Comparison of ENCODE assay signal across 13 cellular contexts in genomic region chr17:74356640-74357465, GRCh38. TPM values are rescaled to one million over a fixed set of nuclear protein-coding genes. Genes with fewer than 3 reads are reported as not detected.
DNase-seq lines count a peak whose midpoint lies in the region; ATAC-seq, FAIRE-seq and TF ChIP-seq lines count a peak whose summit lies in the region.
"Had no signal": no experiment of that assay in that cellular context is flagged by ENCODE, and none has a peak within 500 bp of the region (broad histone marks: within the 10 kb centered on the region; RNA-seq: fewer than 3 reads in every experiment).

No MANE protein-coding gene starts in this region.

- H4K20me1 ChIP-seq in H9 (ENCODE audit: control insufficient read depth, insufficient read depth, insufficient read length) (no peaks in the 10 kb centered on the region), H1 (replicated peaks in 1 of 2; ENCODE audit: control insufficient read depth in 1 of 2, insufficient read depth in 2 of 2, low read length in 2 of 2) (no peaks in the 10 kb centered on the region)

- DNase-seq in A673 (ENCODE audit: low spot score), result peak; percentile 33
- DNase-seq in H9, result peak; percentile 65
- DNase-seq in H1 (ENCODE audit: low read depth in 1 of 2, low spot score in 2 of 2), result no peak
- no peak for DNase-seq in T-helper 9 cell
- DNase-seq in KG1 (lab: John Stamatoyannopoulos, UW), result no peak
- DNase-seq in DMS79 (lab: John Stamatoyannopoulos, UW), result no peak
- DNase-seq: GOT3, NCI-H187 treated with DMSO at 0.1 percent for 48 hours, ovary had no signal

- peak overlapping the region in 1 of 2 experiments; percentile 50; a peak in 2 of 5 replicates for H3K4me3 Mint-ChIP-seq in H9
- H3K4me3 Mint-ChIP-seq: central memory CD8-positive, alpha-beta T cell had no signal

- H3K9me3 Mint-ChIP-seq in H9, result no peaks in the 10 kb centered on the region; a peak in 1 of 5 replicates
- H3K9me3 Mint-ChIP-seq: central memory CD8-positive, alpha-beta T cell had no signal

- no TSS peak for BruUV-seq in A673 (replicated peaks; lab: Mats Ljungman, UMichigan)

- TF ChIP-seq CTCF in A673 (conservative IDR thresholded peaks at IDR 0.05; ENCODE audit: low read depth, low read length) (0 out of 2 replicates have a peak, but pooled peaks have one; percentile 13), H9 (conservative IDR thresholded peaks at IDR 0.05) (no peak), H1 (IDR thresholded peaks at IDR 0.05; ENCODE audit: control extremely low read depth in 1 of 3, insufficient read depth in 1 of 3, low read depth in 1 of 3, low read length in 3 of 3) (no peak)

- POLR2A ChIA-PET in A673 (lab: Charles Lee; ENCODE audit: low non-redundant PET) (no interaction called here), H1 (lab: Charles Lee; ENCODE audit: partially characterized antibody) (interaction anchor here (1.0 to 1.4 kb wide), 2 partner anchors 48 to 53 kb away, joined by 3 read pairs; no protein-coding TSS in a partner anchor)

- H3K14ac ChIP-seq in H9 (ENCODE audit: insufficient read depth, low read length) (no peak overlapping the region), H1 (ENCODE audit: insufficient read length) (no peak overlapping the region)

- H2BK12ac ChIP-seq in H9 (ENCODE audit: insufficient read length, low read depth, low read length) (no peak overlapping the region), H1 (ENCODE audit: low read depth, low read length) (no peak overlapping the region)

- H3K23me2 ChIP-seq in H9 (ENCODE audit: insufficient read length, low read depth, low read length, poor library complexity, severe bottlenecking) (peaks cover 3% of the 10 kb centered on the region), H1 (ENCODE audit: low read depth, low read length) (peaks cover 2% of the 10 kb centered on the region; the same call in 1 of the 2 replicates)

- H3K4me3 ChIP-seq in A673 (ENCODE audit: low read depth, low read length, poor library complexity, severe bottlenecking) (peak overlapping the region; percentile 26), H1 (ENCODE audit: extremely low read depth in 1 of 4, insufficient read depth in 2 of 4, low read depth in 3 of 4, low read length in 4 of 4) (no peak overlapping the region), mesodermal cell (ENCODE audit: extremely low read depth, insufficient read depth, low read length, poor library complexity, severe bottlenecking) (peak overlapping the region; percentile 19)
- H3K4me3 ChIP-seq: ovary, SJSA1 had no signal

- no CpG with 5 or more reads among the region's 105 CpGs for WGBS in H9 (ENCODE audit: extremely low coverage, insufficient read length, low lambda C conversion rate)
- WGBS in H1 (ENCODE audit: extremely low coverage in 1 of 2, insufficient coverage in 1 of 2, insufficient read length in 1 of 2, insufficient replicate concordance in 2 of 2, low coverage in 1 of 2, low lambda C conversion rate in 2 of 2, missing lambda C conversion rate in 1 of 2), 2 experiments, result 86% methylated on average over 79 of the region's 105 CpGs; no CpG with 5 or more reads in 1 of the 2 experiments
- WGBS in mesodermal cell (ENCODE audit: insufficient coverage in 2 of 2), 2 experiments, result 6% methylated on average over 90 to 105 of the region's 105 CpGs

- no peak overlapping the region for H3K4ac ChIP-seq in H9 (ENCODE audit: low read depth, low read length)
- no peak overlapping the region for H3K4ac ChIP-seq in H1 (replicated peaks; ENCODE audit: insufficient read length, low read depth, low read length)

- no peak for TF ChIP-seq POLR2A in H1 (IDR thresholded peaks at IDR 0.05; ENCODE audit: control extremely low read depth in 1 of 2, low read depth in 2 of 2, low read length in 2 of 2)

- no peak overlapping the region for H3K56ac ChIP-seq in H9 (ENCODE audit: insufficient read length, low read depth, low read length)
- no peak overlapping the region for H3K56ac ChIP-seq in H1 (replicated peaks; ENCODE audit: insufficient read length, low read depth, low read length)

- FAIRE-seq in H1 (lab: Jason Lieb, UNC), result no peak

- H3K79me1 ChIP-seq in H9 (ENCODE audit: insufficient read depth, low read depth, low read length, poor library complexity, severe bottlenecking) (no peaks in the 10 kb centered on the region), H1 (ENCODE audit: low read depth, low read length) (no peaks in the 10 kb centered on the region)

- H2BK15ac ChIP-seq in H9 (ENCODE audit: low read depth, low read length) (no peak overlapping the region), H1 (ENCODE audit: low read length) (no peak overlapping the region)

- no peak overlapping the region for H4K5ac ChIP-seq in H9 (ENCODE audit: insufficient read length, low read depth, low read length)
- H4K5ac ChIP-seq in H1 (ENCODE audit: insufficient read length, low read depth, low read length), result no peak overlapping the region

- H2BK20ac ChIP-seq in H9 (ENCODE audit: low read depth, low read length, poor library complexity, severe bottlenecking) (no peak overlapping the region), H1 (ENCODE audit: low read length) (no peak overlapping the region)

- peaks cover 13 to 32% of the 10 kb centered on the region in 2 experiments for H3K4me1 Mint-ChIP-seq in H9

- H2AK5ac ChIP-seq in H9 (ENCODE audit: insufficient read length, low read length) (no peak overlapping the region), H1 (ENCODE audit: low read depth, low read length) (no peak overlapping the region)

- H3K27me3 ChIP-seq in A673 (replicated peaks; ENCODE audit: insufficient read depth, low read depth, low read length, poor library complexity) (peaks cover 45% of the 10 kb centered on the region), H9 (ENCODE audit: insufficient read depth, low read length) (peaks cover 12% of the 10 kb centered on the region; the same call in 1 of the 2 replicates), H1 (replicated peaks in 1 of 4; ENCODE audit: control insufficient read depth in 3 of 4, extremely low read depth in 1 of 4, insufficient read depth in 3 of 4, low read length in 3 of 4) (peaks cover 16 to 33% (median 22%) of the 10 kb centered on the region in 4 experiments)
- H3K27me3 ChIP-seq: ovary had no signal

- intact Hi-C loops in A673 (cut with micrococcal nuclease; ENCODE audit: unreplicated experiment), result loop anchor here (10.0 kb wide), 1 partner anchor 52 kb away; no protein-coding TSS in a partner anchor

- CTCF ChIA-PET in A673 (lab: Charles Lee) (interaction anchor here (0.5 to 1.2 kb wide), 3 partner anchors 11 to 123 kb away, joined by 3 to 5 read pairs (median 4); no protein-coding TSS in a partner anchor), H1 (lab: Charles Lee; ENCODE audit: partially characterized antibody) (interaction anchor here (0.9 to 3.3 kb wide), 13 partner anchors 9 to 61 kb away, joined by 3 to 18 read pairs (median 5); partner anchors contain the start of gene GPR142)

- no peak overlapping the region for H3K9ac ChIP-seq in H9 (ENCODE audit: extremely low read depth, insufficient read length, low read length)
- H3K9ac ChIP-seq in H1 (replicated peaks in 1 of 4; ENCODE audit: extremely low read depth in 1 of 4, low read depth in 3 of 4, low read length in 3 of 4), result no peak overlapping the region

- TF ChIP-seq RAD21 in H1 (IDR thresholded peaks at IDR 0.05 in 1 of 2, conservative IDR thresholded peaks at IDR 0.05 in 1 of 2; ENCODE audit: low read depth in 2 of 2, low read length in 2 of 2), result no peak

- H4K8ac ChIP-seq in H9 (replicated peaks; ENCODE audit: insufficient read length, low read depth, low read length), result no peak overlapping the region
- H4K8ac ChIP-seq in H1 (ENCODE audit: extremely low read depth, insufficient read depth, low read length), result peak overlapping the region; percentile 9

- H2BK120ac ChIP-seq in H9 (ENCODE audit: low read depth, low read length, poor library complexity, severe bottlenecking), result no peak overlapping the region
- no peak overlapping the region for H2BK120ac ChIP-seq in H1 (replicated peaks; ENCODE audit: low read depth, low read length)

- no peak overlapping the region for H2BK5ac ChIP-seq in H9 (ENCODE audit: insufficient read length, low read length)
- no peak overlapping the region for H2BK5ac ChIP-seq in H1 (ENCODE audit: low read depth, low read length)

- H3K27ac ChIP-seq in A673 (ENCODE audit: low read depth, low read length, poor library complexity, severe bottlenecking) (no peak overlapping the region), H9 (ENCODE audit: insufficient read length, low read depth, low read length) (no peak overlapping the region), H1 (ENCODE audit: low read depth, low read length) (no peak overlapping the region), mesodermal cell (ENCODE audit: low read depth, low read length, severe bottlenecking) (no peak overlapping the region)
- H3K27ac ChIP-seq: ovary, SJSA1 had no signal

- H3K18ac ChIP-seq in H9 (ENCODE audit: insufficient read length, low read depth, low read length), result no peak overlapping the region
- H3K18ac ChIP-seq in H1 (ENCODE audit: extremely low read depth, low read length), result no peak overlapping the region

- H3K36me3 Mint-ChIP-seq in H9 (ENCODE audit: insufficient read depth in 1 of 3, low read depth in 3 of 3), result peaks cover 0 to 9% (median 7%) of the 10 kb centered on the region in 3 experiments; a peak in 4 of 7 replicates

- H3K27me3 Mint-ChIP-seq in H9 (ENCODE audit: low read depth), result peaks cover 83% of the 10 kb centered on the region

- H3K27ac Mint-ChIP-seq in H9, result no peak overlapping the region

- H3K36me3 ChIP-seq in A673 (ENCODE audit: insufficient read depth, low read length, poor library complexity, severe bottlenecking) (no peaks in the 10 kb centered on the region), H1 (ENCODE audit: control insufficient read depth in 2 of 4, insufficient read depth in 4 of 4, low read length in 3 of 4) (peaks cover 0 to 10% (median 0%) of the 10 kb centered on the region in 4 experiments; a peak in 1 of 8 replicates), mesodermal cell (ENCODE audit: control insufficient read depth, insufficient read depth, low read length) (no peaks in the 10 kb centered on the region)
- H3K36me3 ChIP-seq: ovary, SJSA1 had no signal

- H4K91ac ChIP-seq in H9 (ENCODE audit: insufficient read length, low read depth, low read length), result no peak overlapping the region
- no peak overlapping the region for H4K91ac ChIP-seq in H1 (replicated peaks; ENCODE audit: insufficient read length, low read length)

- ATAC-seq in HG03342 (IDR thresholded peaks at IDR 0.05; ENCODE audit: unreplicated experiment), result no peak

- H3K4me2 ChIP-seq in H9 (ENCODE audit: insufficient read depth, insufficient read length, low read length), result no peak overlapping the region
- peak overlapping the region in 1 of 2 experiments; percentile 16; a peak in 1 of 4 replicates for H3K4me2 ChIP-seq in H1 (ENCODE audit: insufficient read depth in 1 of 2, low read depth in 2 of 2, low read length in 2 of 2)

- H3K23ac ChIP-seq in H9 (ENCODE audit: insufficient read length, low read depth, low read length) (no peak overlapping the region), H1 (ENCODE audit: insufficient read length) (no peak overlapping the region)

- H3T11ph ChIP-seq in H9 (ENCODE audit: low read length), result no peak overlapping the region

- no peak overlapping the region for H2AFZ ChIP-seq in H9 (ENCODE audit: low read length)
- H2AFZ ChIP-seq in H1 (ENCODE audit: low read length), result no peak overlapping the region

- H3K9me3 ChIP-seq in A673 (ENCODE audit: low read depth, low read length, poor library complexity, severe bottlenecking) (no peaks in the 10 kb centered on the region), H9 (ENCODE audit: control insufficient read depth, low read depth, low read length) (no peaks in the 10 kb centered on the region), H1 (ENCODE audit: insufficient read depth in 2 of 2, low read depth in 1 of 2, low read length in 1 of 2) (no peaks in the 10 kb centered on the region), mesodermal cell (ENCODE audit: control insufficient read depth, low read length) (no peaks in the 10 kb centered on the region)
- H3K9me3 ChIP-seq: ovary had no signal

- H3K4me1 ChIP-seq in A673 (ENCODE audit: insufficient read depth, low read length, poor library complexity, severe bottlenecking), result peaks cover 10% of the 10 kb centered on the region
- 0 out of 2 replicates have a peak, but pooled peaks cover 2% of the 10 kb centered on the region for H3K4me1 ChIP-seq in H9 (ENCODE audit: insufficient read depth, low read length)
- peaks cover 5 to 20% (median 13%) of the 10 kb centered on the region in 4 experiments for H3K4me1 ChIP-seq in H1 (replicated peaks in 1 of 4; ENCODE audit: control insufficient read depth in 3 of 4, insufficient read depth in 4 of 4, low read length in 3 of 4)
- peaks cover 4% of the 10 kb centered on the region for H3K4me1 ChIP-seq in mesodermal cell (ENCODE audit: control insufficient read depth, insufficient read depth, low read length, poor library complexity, severe bottlenecking)

- no peak for TF ChIP-seq EP300 in H1 (IDR thresholded peaks at IDR 0.05; ENCODE audit: borderline replicate concordance in 1 of 2, low read depth in 2 of 2, low read length in 2 of 2)

- H3K79me2 ChIP-seq in H9 (ENCODE audit: insufficient read depth, low read length) (no peaks in the 10 kb centered on the region), H1 (ENCODE audit: control insufficient read depth in 1 of 2, insufficient read depth in 2 of 2, low read length in 2 of 2) (no peaks in the 10 kb centered on the region)

RNA-seq across cellular contexts. Expression of gene BTBD17, which starts 4.8 kb away (rescaled TPM):
- total RNA-seq in A673 (2021) (3.3 and 3.4 TPM in 2 replicates), H9 (2021) (0.31 and 0.33 TPM in 2 replicates)
- total RNA-seq in H1 (2021; fragmentation: NEBNext Ultra II Directional; extraction: Animal tissue kit (Norgen Biotek cat#: 25700)), result 7.0 and 7.8 TPM in 2 replicates
- polyA plus RNA-seq in H1 (2011; rRNA removed), result 14.8 and 17.0 TPM in 2 replicates
- 12.3 TPM for polyA plus RNA-seq in H1 (2011; cell fraction: cytosol; rRNA removed)
- 9.5 TPM for polyA plus RNA-seq in H1 (2011; cell fraction: nucleus; rRNA removed)
- polyA plus RNA-seq in H1 (2012, experiment 1 of 2), result 4.6 to 11.2 TPM (median 8.7 TPM) in 4 replicates
- polyA plus RNA-seq in H1 (2012, experiment 2 of 2), result 6.9 TPM
- polyA plus RNA-seq in H1 (2013, experiment 1 of 2), result 7.9 TPM
- 8.0 TPM for polyA plus RNA-seq in H1 (2013, experiment 2 of 2)
- 1.8 and 3.4 TPM in 2 replicates for polyA minus RNA-seq in H1 (2011; rRNA and poly(A)+ RNA removed)
- 8.6 TPM for polyA minus RNA-seq in H1 (2011; cell fraction: cytosol; rRNA and poly(A)+ RNA removed)
- polyA minus RNA-seq in H1 (2011; cell fraction: nucleus; rRNA and poly(A)+ RNA removed), result 9.2 TPM
- 1.4 TPM for polyA plus RNA-seq in mesodermal cell (2013, experiment 1 of 2)
- 0.76 TPM for polyA plus RNA-seq in mesodermal cell (2013, experiment 2 of 2)
- total RNA-seq: ovary, SJSA1 had no signal
- polyA plus RNA-seq: ovary had no signal

RNA-seq across cellular contexts. Expression of gene GPR142, which starts 10.5 kb away (rescaled TPM):
- 0.24 and 0.68 TPM in 2 replicates for total RNA-seq in A673 (2021)
- total RNA-seq in H9 (2021), result 0.33 TPM in 1 of 2 replicates, not detected in the other
- not detected in 2 replicates for total RNA-seq in H1 (2021; fragmentation: NEBNext Ultra II Directional; extraction: Animal tissue kit (Norgen Biotek cat#: 25700))
- 0.05 and 0.11 TPM in 2 replicates for polyA plus RNA-seq in H1 (2011; rRNA removed)
- polyA plus RNA-seq in H1 (2011; cell fraction: cytosol; rRNA removed), result 0.13 TPM
- 0.17 TPM for polyA plus RNA-seq in H1 (2011; cell fraction: nucleus; rRNA removed)
- 0.11 TPM in 1 of 4 replicates, not detected in the others for polyA plus RNA-seq in H1 (2012, experiment 1 of 2)
- not detected for polyA plus RNA-seq in H1 (2012, experiment 2 of 2)
- polyA plus RNA-seq in H1 (2013, experiment 1 of 2), result not detected
- not detected for polyA plus RNA-seq in H1 (2013, experiment 2 of 2)
- polyA minus RNA-seq in H1 (2011; rRNA and poly(A)+ RNA removed), result 0.20 TPM in 1 of 2 replicates, not detected in the other
- polyA minus RNA-seq in H1 (2011; cell fraction: cytosol; rRNA and poly(A)+ RNA removed), result not detected
- polyA minus RNA-seq in H1 (2011; cell fraction: nucleus; rRNA and poly(A)+ RNA removed), result not detected
- polyA plus RNA-seq in mesodermal cell (2013, experiment 1 of 2), result 0.22 TPM
- not detected for polyA plus RNA-seq in mesodermal cell (2013, experiment 2 of 2)
- total RNA-seq: SJSA1 had no signal

RNA-seq across cellular contexts. Expression of gene KIF19, which starts 30.8 kb away (rescaled TPM):
- total RNA-seq in A673 (2021) (not detected in 2 replicates), H9 (2021) (0.13 and 0.18 TPM in 2 replicates)
- 0.36 and 0.52 TPM in 2 replicates for total RNA-seq in H1 (2021; fragmentation: NEBNext Ultra II Directional; extraction: Animal tissue kit (Norgen Biotek cat#: 25700))
- 0.77 and 1.4 TPM in 2 replicates for polyA plus RNA-seq in H1 (2011; rRNA removed)
- polyA plus RNA-seq in H1 (2011; cell fraction: cytosol; rRNA removed), result 1.1 TPM
- polyA plus RNA-seq in H1 (2011; cell fraction: nucleus; rRNA removed), result 2.4 TPM
- polyA plus RNA-seq in H1 (2012, experiment 1 of 2), result 0.29 to 0.87 TPM (median 0.66 TPM) in 4 replicates
- 0.20 TPM for polyA plus RNA-seq in H1 (2012, experiment 2 of 2)
- polyA plus RNA-seq in H1 (2013, experiment 1 of 2), result 0.18 TPM
- polyA plus RNA-seq in H1 (2013, experiment 2 of 2), result 0.22 TPM
- polyA minus RNA-seq in H1 (2011; rRNA and poly(A)+ RNA removed), result 0.79 and 1.0 TPM in 2 replicates
- 0.73 TPM for polyA minus RNA-seq in H1 (2011; cell fraction: cytosol; rRNA and poly(A)+ RNA removed)
- 1.7 TPM for polyA minus RNA-seq in H1 (2011; cell fraction: nucleus; rRNA and poly(A)+ RNA removed)
- polyA plus RNA-seq in mesodermal cell (2013, experiment 1 of 2), result 0.29 TPM
- 0.20 TPM for polyA plus RNA-seq in mesodermal cell (2013, experiment 2 of 2)
- total RNA-seq: SJSA1 had no signal

Comparison
In these comparisons a context has a peak if more than half of its experiments do, and no peak if none do; other contexts are left out.
1. DNase-seq: peak in A673 (single experiment) and H9 (single experiment); none in H1 (0 of 2), T-helper 9 cell (single experiment), KG1 (single experiment) and DMS79 (single experiment).
2. H3K4me3 ChIP-seq: peak in A673 (single experiment) and mesodermal cell (single experiment); none in H1 (0 of 4).